Comparison of ENCODE assay signal across 21 cellular contexts in genomic region chrX:20995829-20996228, GRCh38.
A peak's percentile ranks its signal among the peaks of the same experiment; 100 is the strongest.
DNase-seq lines count a peak whose midpoint lies in the region; ATAC-seq, FAIRE-seq and TF ChIP-seq lines count a peak whose summit lies in the region.
"Had no signal": no experiment of that assay in that cellular context is flagged by ENCODE, and none has a peak within 500 bp of the region (broad histone marks: within the 10 kb centered on the region; RNA-seq: fewer than 3 reads in every experiment).

No MANE protein-coding gene starts in this region.

- POLR2A ChIA-PET in H1 (lab: Charles Lee; ENCODE audit: partially characterized antibody): no interaction called here

- DNase-seq in ELF-1 (ENCODE audit: low read depth, low spot score): peak; percentile 44
- no peak for DNase-seq in H1 (ENCODE audit: low read depth in 1 of 2, low spot score in 2 of 2)
- DNase-seq in mesendoderm: peak; percentile 10
- DNase-seq in endothelial cell (ENCODE audit: low spot score): no peak
- DNase-seq: AML-193; Caco-2; CD4-positive, alpha-beta T cell; GDM1; HFFc6; Karpas-422; KBM-7 had no signal

- H3K79me1 ChIP-seq in H1 (ENCODE audit: low read depth, low read length): no peaks in the 10 kb centered on the region
- H3K79me1 ChIP-seq in mesendoderm (ENCODE audit: low read length): no peaks in the 10 kb centered on the region

- H3K9me3 ChIP-seq in HUES48 (ENCODE audit: control insufficient read depth, insufficient read depth, low read length) (no peaks in the 10 kb centered on the region), H1 (ENCODE audit: insufficient read depth in 2 of 2, low read depth in 1 of 2, low read length in 1 of 2) (no peaks in the 10 kb centered on the region)
- H3K9me3 ChIP-seq: A549, Caco-2 had no signal

- H3K4ac ChIP-seq in H1 (replicated peaks; ENCODE audit: insufficient read length, low read depth, low read length) (no peak overlapping the region), mesendoderm (ENCODE audit: low read depth, low read length) (no peak overlapping the region)

- H4K91ac ChIP-seq in H1 (replicated peaks; ENCODE audit: insufficient read length, low read length): no peak overlapping the region

- 0% methylated on average over 1 of the region's 2 CpGs; no CpG with 5 or more reads in 1 of the 2 experiments for WGBS in H1 (ENCODE audit: extremely low coverage in 1 of 2, insufficient coverage in 1 of 2, insufficient read length in 1 of 2, insufficient replicate concordance in 2 of 2, low coverage in 1 of 2, low lambda C conversion rate in 2 of 2, missing lambda C conversion rate in 1 of 2), 2 experiments
- no CpG with 5 or more reads among the region's 2 CpGs for WGBS in mesendoderm (ENCODE audit: extremely low coverage, insufficient coverage, low lambda C conversion rate)

- H3K4me3 Mint-ChIP-seq in endothelial cell (ENCODE audit: unreplicated experiment): no peak overlapping the region
- H3K4me3 Mint-ChIP-seq: CD4-positive, alpha-beta T cell; HFFc6; IgD-negative memory B cell had no signal

- no peak for TF ChIP-seq RAD21 in H1 (IDR thresholded peaks at IDR 0.05 in 1 of 2, conservative IDR thresholded peaks at IDR 0.05 in 1 of 2; ENCODE audit: low read depth in 2 of 2, low read length in 2 of 2)

- H3K23ac ChIP-seq in H1 (ENCODE audit: insufficient read length) (no peak overlapping the region), mesendoderm (ENCODE audit: low read length) (no peak overlapping the region)

- no peaks in the 10 kb centered on the region for H3K9me3 Mint-ChIP-seq in endothelial cell (ENCODE audit: unreplicated experiment)
- H3K9me3 Mint-ChIP-seq: CD4-positive, alpha-beta T cell; IgD-negative memory B cell had no signal

- H2BK120ac ChIP-seq in H1 (replicated peaks; ENCODE audit: low read depth, low read length) (no peak overlapping the region), mesendoderm (ENCODE audit: low read depth, low read length) (no peak overlapping the region)

- H2AK5ac ChIP-seq in H1 (ENCODE audit: low read depth, low read length) (no peak overlapping the region), mesendoderm (ENCODE audit: low read length) (no peak overlapping the region)

- H2BK5ac ChIP-seq in H1 (ENCODE audit: low read depth, low read length) (no peak overlapping the region), mesendoderm (ENCODE audit: low read length) (no peak overlapping the region)

- H3K56ac ChIP-seq in H1 (replicated peaks; ENCODE audit: insufficient read length, low read depth, low read length) (no peak overlapping the region), mesendoderm (ENCODE audit: low read length) (no peak overlapping the region)

- H3K4me3 ChIP-seq in HUES48 (ENCODE audit: low read depth, low read length) (peak overlapping the region; percentile 19; the same call in 1 of the 2 replicates), H1 (ENCODE audit: extremely low read depth in 1 of 4, insufficient read depth in 2 of 4, low read depth in 3 of 4, low read length in 4 of 4) (0 out of 8 replicates have a peak overlapping the region, but pooled peaks of 1 of the 4 experiments have one; percentile 12), mesendoderm (ENCODE audit: low read length) (no peak overlapping the region)
- H3K4me3 ChIP-seq: A549 had no signal

- H3K27ac Mint-ChIP-seq in endothelial cell (ENCODE audit: unreplicated experiment): no peak overlapping the region
- H3K27ac Mint-ChIP-seq: CD4-positive, alpha-beta T cell; HFFc6; IgD-negative memory B cell had no signal

- H3K79me2 ChIP-seq in H1 (ENCODE audit: control insufficient read depth in 1 of 2, insufficient read depth in 2 of 2, low read length in 2 of 2) (no peaks in the 10 kb centered on the region), mesendoderm (ENCODE audit: control insufficient read depth, insufficient read depth, low read length) (no peaks in the 10 kb centered on the region)

- CTCF ChIA-PET in H1 (lab: Charles Lee; ENCODE audit: partially characterized antibody): interaction anchor here (0.7 kb wide), 1 partner anchor 393 kb away, joined by 3 read pairs; no protein-coding TSS in a partner anchor

- TF ChIP-seq CTCF in H1 (IDR thresholded peaks at IDR 0.05; ENCODE audit: control extremely low read depth in 1 of 3, insufficient read depth in 1 of 3, low read depth in 1 of 3, low read length in 3 of 3) (no peak), endothelial cell (IDR thresholded peaks at IDR 0.05; ENCODE audit: unreplicated experiment) (no peak)

- no peak overlapping the region for H2AFZ ChIP-seq in H1 (ENCODE audit: low read length)

- H4K5ac ChIP-seq in H1 (ENCODE audit: insufficient read length, low read depth, low read length): no peak overlapping the region
- H4K5ac ChIP-seq in mesendoderm (ENCODE audit: low read length): no peak overlapping the region

- no peak overlapping the region for H2BK15ac ChIP-seq in H1 (ENCODE audit: low read length)
- H2BK15ac ChIP-seq in mesendoderm (replicated peaks; ENCODE audit: low read depth): no peak overlapping the region

- TF ChIP-seq EP300 in H1 (IDR thresholded peaks at IDR 0.05; ENCODE audit: borderline replicate concordance in 1 of 2, low read depth in 2 of 2, low read length in 2 of 2): no peak

- H3K27me3 ChIP-seq in HUES48 (ENCODE audit: control insufficient read depth, insufficient read depth, low read length) (peaks cover 14% of the 10 kb centered on the region; the same call in 1 of the 2 replicates), H1 (replicated peaks in 1 of 4; ENCODE audit: control insufficient read depth in 3 of 4, extremely low read depth in 1 of 4, insufficient read depth in 3 of 4, low read length in 3 of 4) (no peaks in the 10 kb centered on the region), mesendoderm (ENCODE audit: insufficient read depth, low read length, poor library complexity) (no peaks in the 10 kb centered on the region)

- H4K8ac ChIP-seq in H1 (ENCODE audit: extremely low read depth, insufficient read depth, low read length): no peak overlapping the region
- H4K8ac ChIP-seq in mesendoderm (ENCODE audit: low read depth, low read length): no peak overlapping the region

- FAIRE-seq in H1 (lab: Jason Lieb, UNC): peak; percentile 7
- FAIRE-seq: D721Med, GM12892 had no signal

- H3K36me3 Mint-ChIP-seq in endothelial cell (ENCODE audit: low read depth, unreplicated experiment): no peaks in the 10 kb centered on the region
- H3K36me3 Mint-ChIP-seq: IgD-negative memory B cell had no signal

- H3K18ac ChIP-seq in H1 (ENCODE audit: extremely low read depth, low read length) (no peak overlapping the region), mesendoderm (ENCODE audit: low read length) (no peak overlapping the region)

- no peaks in the 10 kb centered on the region for H3K27me3 Mint-ChIP-seq in endothelial cell (ENCODE audit: unreplicated experiment)
- H3K27me3 Mint-ChIP-seq: CD4-positive, alpha-beta T cell; IgD-negative memory B cell had no signal

- H3K36me3 ChIP-seq in HUES48 (ENCODE audit: control insufficient read depth, insufficient read depth, low read length): no peaks in the 10 kb centered on the region
- no peaks in the 10 kb centered on the region for H3K36me3 ChIP-seq in H1 (ENCODE audit: control insufficient read depth in 2 of 4, insufficient read depth in 4 of 4, low read length in 3 of 4)
- no peaks in the 10 kb centered on the region for H3K36me3 ChIP-seq in mesendoderm (ENCODE audit: control insufficient read depth, insufficient read depth, low read length)

- H3K23me2 ChIP-seq in H1 (ENCODE audit: low read depth, low read length): no peaks in the 10 kb centered on the region

- no peak overlapping the region for H2BK20ac ChIP-seq in H1 (ENCODE audit: low read length)

- H3K4me1 ChIP-seq in HUES48 (ENCODE audit: control insufficient read depth, insufficient read depth, low read length): peaks cover 35% of the 10 kb centered on the region
- no peaks in the 10 kb centered on the region; a peak in 1 of 7 replicates for H3K4me1 ChIP-seq in H1 (replicated peaks in 1 of 4; ENCODE audit: control insufficient read depth in 3 of 4, insufficient read depth in 4 of 4, low read length in 3 of 4)
- no peaks in the 10 kb centered on the region for H3K4me1 ChIP-seq in mesendoderm (ENCODE audit: control insufficient read depth, low read depth, low read length)
- H3K4me1 ChIP-seq: A549, Caco-2 had no signal

- TF ChIP-seq POLR2A in H1 (IDR thresholded peaks at IDR 0.05; ENCODE audit: control extremely low read depth in 1 of 2, low read depth in 2 of 2, low read length in 2 of 2): no peak

- no peaks in the 10 kb centered on the region for H4K20me1 ChIP-seq in H1 (replicated peaks in 1 of 2; ENCODE audit: control insufficient read depth in 1 of 2, insufficient read depth in 2 of 2, low read length in 2 of 2)

- no peak overlapping the region for H3K14ac ChIP-seq in H1 (ENCODE audit: insufficient read length)

- H3K9ac ChIP-seq in HUES48 (ENCODE audit: low read depth, low read length): no peak overlapping the region
- H3K9ac ChIP-seq in H1 (replicated peaks in 1 of 4; ENCODE audit: extremely low read depth in 1 of 4, low read depth in 3 of 4, low read length in 3 of 4): no peak overlapping the region
- H3K9ac ChIP-seq in mesendoderm (ENCODE audit: low read length): no peak overlapping the region

- peaks cover 8% of the 10 kb centered on the region for H3K4me1 Mint-ChIP-seq in endothelial cell (ENCODE audit: unreplicated experiment)
- H3K4me1 Mint-ChIP-seq: IgD-negative memory B cell had no signal

- no peak overlapping the region for H2BK12ac ChIP-seq in H1 (ENCODE audit: low read depth, low read length)

- ATAC-seq in GM21526 (IDR thresholded peaks at IDR 0.05; ENCODE audit: low FRiP score, unreplicated experiment) (no peak), HG03571 (IDR thresholded peaks at IDR 0.05; ENCODE audit: unreplicated experiment) (no peak)
- ATAC-seq: A549, HCT116 had no signal

- H3K4me2 ChIP-seq in H1 (ENCODE audit: insufficient read depth in 1 of 2, low read depth in 2 of 2, low read length in 2 of 2) (peak overlapping the region in 1 of 2 experiments; percentile 38; a peak in 1 of 4 replicates), mesendoderm (ENCODE audit: low read length) (no peak overlapping the region)
- H3K4me2 ChIP-seq: A549 had no signal

- H3K27ac ChIP-seq in HUES48 (ENCODE audit: low read depth, low read length) (peak overlapping the region; percentile 54), H1 (ENCODE audit: low read depth, low read length) (no peak overlapping the region), mesendoderm (ENCODE audit: low read depth, low read length) (no peak overlapping the region)
- H3K27ac ChIP-seq: 22Rv1, A549, C4-2B had no signal

Comparison
In these comparisons a context has a peak if more than half of its experiments do, and no peak if none do; other contexts are left out.
1. DNase-seq: peak in ELF-1 (single experiment) and mesendoderm (single experiment); none in H1 (0 of 2) and endothelial cell (single experiment).